Comparison of ENCODE assay signal across 11 cellular contexts in genomic region chr3:119500265-119500664, GRCh38. TPM values are rescaled to one million over a fixed set of nuclear protein-coding genes. Genes with fewer than 3 reads are reported as not detected.
DNase-seq lines count a peak whose midpoint lies in the region; ATAC-seq and TF ChIP-seq lines count a peak whose summit lies in the region.
"Had no signal": no experiment of that assay in that cellular context is flagged by ENCODE, and none has a peak within 500 bp of the region (broad histone marks: within the 10 kb centered on the region; RNA-seq: fewer than 3 reads in every experiment).

No MANE protein-coding gene starts in this region.

- TF ChIP-seq CTCF in SU-DHL-6 (IDR thresholded peaks at IDR 0.05; ENCODE audit: insufficient read depth, low read length, poor library complexity, severe bottlenecking) = no peak
- TF ChIP-seq CTCF in fibroblast of villous mesenchyme (IDR thresholded peaks at IDR 0.05; ENCODE audit: insufficient read depth, low read depth, low read length) = no peak

- peak overlapping the region; percentile 65 for H3K27ac ChIP-seq in SU-DHL-6 (ENCODE audit: low read depth, low read length)
- H3K27ac ChIP-seq: vagina had no signal

- H3K4me1 Mint-ChIP-seq in activated naive CD4-positive, alpha-beta T cell treated with anti-CD3 and anti-CD28 coated beads for 36 hours (ENCODE audit: low read depth) = peaks cover 33% of the 10 kb centered on the region
- H3K4me1 Mint-ChIP-seq in stimulated activated memory B cell treated with anti-CD40 and anti-IgM and Interleukin-4, amounts not matched to agents 10 μg/mL and 1 μg/mL and 100 μg/mL, for 72 hours = peaks cover 31% of the 10 kb centered on the region

- H3F3A ChIP-seq in SU-DHL-6 (ENCODE audit: insufficient read depth) = peaks cover 28% of the 10 kb centered on the region; the same call in 1 of the 2 replicates

- H3K4me2 ChIP-seq in SU-DHL-6 (ENCODE audit: low read depth, low read length, poor library complexity, severe bottlenecking) = peak overlapping the region; percentile 98

- H3K9ac ChIP-seq in SU-DHL-6 (ENCODE audit: low read length) = peak overlapping the region; percentile 94

- H2AFZ ChIP-seq in SU-DHL-6 (ENCODE audit: low read depth, low read length, severe bottlenecking) = no peak overlapping the region

- CTCF ChIA-PET in activated naive CD4-positive, alpha-beta T cell treated with anti-CD3 and anti-CD28 coated beads for 36 hours (lab: Charles Lee) = interaction anchor here (0.6 kb wide), 1 partner anchor 598 kb away, joined by 5 read pairs; no protein-coding TSS in a partner anchor

- ATAC-seq in stimulated activated memory B cell treated with anti-CD40 and anti-IgM and Interleukin-4, amounts not matched to agents 10 μg/mL and 1 μg/mL and 100 μg/mL, for 72 hours = no peak
- ATAC-seq in HG03045 (IDR thresholded peaks at IDR 0.05; ENCODE audit: unreplicated experiment) (no peak), GM18502 (IDR thresholded peaks at IDR 0.05; ENCODE audit: poor library complexity, unreplicated experiment) (no peak)

- no peaks in the 10 kb centered on the region for H3K27me3 ChIP-seq in SU-DHL-6 (ENCODE audit: low read length)
- H3K27me3 ChIP-seq: vagina had no signal

- H4K20me1 ChIP-seq in SU-DHL-6 (ENCODE audit: low read depth, low read length) = no peaks in the 10 kb centered on the region

- no peaks in the 10 kb centered on the region for H3K9me2 ChIP-seq in SU-DHL-6 (replicated peaks; ENCODE audit: insufficient read depth, low read length)

- no peaks in the 10 kb centered on the region for H3K9me3 Mint-ChIP-seq in activated naive CD4-positive, alpha-beta T cell treated with anti-CD3 and anti-CD28 coated beads for 36 hours
- no peaks in the 10 kb centered on the region for H3K9me3 Mint-ChIP-seq in stimulated activated memory B cell treated with anti-CD40 and anti-IgM and Interleukin-4, amounts not matched to agents 10 μg/mL and 1 μg/mL and 100 μg/mL, for 72 hours

- no peak overlapping the region for H3K27ac Mint-ChIP-seq in activated naive CD4-positive, alpha-beta T cell treated with anti-CD3 and anti-CD28 coated beads for 36 hours
- no peak overlapping the region for H3K27ac Mint-ChIP-seq in stimulated activated memory B cell treated with anti-CD40 and anti-IgM and Interleukin-4, amounts not matched to agents 10 μg/mL and 1 μg/mL and 100 μg/mL, for 72 hours

- no peaks in the 10 kb centered on the region for H3K9me3 ChIP-seq in SU-DHL-6 (ENCODE audit: insufficient read depth, low read length)
- H3K9me3 ChIP-seq: vagina had no signal

- H3K79me2 ChIP-seq in SU-DHL-6 (ENCODE audit: insufficient read depth, low read length) = peaks cover 37% of the 10 kb centered on the region

- H3K27me3 Mint-ChIP-seq in activated naive CD4-positive, alpha-beta T cell treated with anti-CD3 and anti-CD28 coated beads for 36 hours (ENCODE audit: low read depth) = no peaks in the 10 kb centered on the region
- H3K27me3 Mint-ChIP-seq in stimulated activated memory B cell treated with anti-CD40 and anti-IgM and Interleukin-4, amounts not matched to agents 10 μg/mL and 1 μg/mL and 100 μg/mL, for 72 hours = no peaks in the 10 kb centered on the region

- intact Hi-C loops in activated naive CD4-positive, alpha-beta T cell treated with anti-CD3 and anti-CD28 coated beads for 36 hours (cut with micrococcal nuclease) = no loop called here

- H3K4me3 Mint-ChIP-seq in activated naive CD4-positive, alpha-beta T cell treated with anti-CD3 and anti-CD28 coated beads for 36 hours = peak overlapping the region; percentile 49
- peak overlapping the region; percentile 38 for H3K4me3 Mint-ChIP-seq in stimulated activated memory B cell treated with anti-CD40 and anti-IgM and Interleukin-4, amounts not matched to agents 10 μg/mL and 1 μg/mL and 100 μg/mL, for 72 hours

- peaks cover 24% of the 10 kb centered on the region for H3K36me3 Mint-ChIP-seq in activated naive CD4-positive, alpha-beta T cell treated with anti-CD3 and anti-CD28 coated beads for 36 hours (ENCODE audit: low read depth)
- H3K36me3 Mint-ChIP-seq in stimulated activated memory B cell treated with anti-CD40 and anti-IgM and Interleukin-4, amounts not matched to agents 10 μg/mL and 1 μg/mL and 100 μg/mL, for 72 hours = peaks cover 19% of the 10 kb centered on the region

- peaks cover 12% of the 10 kb centered on the region for H3K36me3 ChIP-seq in SU-DHL-6 (ENCODE audit: low read length)

- DNase-seq in activated naive CD4-positive, alpha-beta T cell treated with anti-CD3 and anti-CD28 coated beads for 36 hours = no peak
- DNase-seq in activated naive CD4-positive, alpha-beta T cell (lab: John Stamatoyannopoulos, UW) = no peak
- DNase-seq in fibroblast of villous mesenchyme (ENCODE audit: low read depth) (no peak), H4 (ENCODE audit: low spot score) (no peak)
- DNase-seq: activated naive CD4-positive, alpha-beta T cell treated with Interleukin-2 at 50 U/mL for 16 hours; stimulated activated CD4-positive, alpha-beta T cell treated with anti-CD3 and anti-CD28 coated beads, Interleukin-4, amount 100 ng/mL, for 1 hour had no signal

- H3K4me3 ChIP-seq in SU-DHL-6 (ENCODE audit: insufficient read depth, low read length, poor library complexity, severe bottlenecking) (peak overlapping the region; percentile 96), fibroblast of villous mesenchyme (ENCODE audit: low read depth, low read length) (peak overlapping the region; percentile 98)

RNA-seq across cellular contexts. Expression of gene TIMMDC1, which starts 1.9 kb away (rescaled TPM):
- 10 to 100 TPM; 75.6 to 83.8 TPM for total RNA-seq in activated naive CD4-positive, alpha-beta T cell treated with anti-CD3 and anti-CD28 coated beads for 36 hours
- 44.8 and 58.7 TPM in 2 replicates for total RNA-seq in fibroblast of villous mesenchyme
- total RNA-seq in H4 (2014; rRNA removed; shearing (Covaris generic)) = 112 and 128 TPM in 2 replicates

RNA-seq across cellular contexts. Expression of gene POGLUT1, which starts 31.5 kb away (rescaled TPM):
- total RNA-seq in activated naive CD4-positive, alpha-beta T cell treated with anti-CD3 and anti-CD28 coated beads for 36 hours = 1 to 10 TPM; 7.6 to 8.0 TPM
- total RNA-seq in fibroblast of villous mesenchyme = 14.2 and 29.8 TPM in 2 replicates
- 26.6 and 30.8 TPM in 2 replicates for total RNA-seq in H4 (2014; rRNA removed; shearing (Covaris generic))

RNA-seq across cellular contexts. Expression of gene TMEM39A, which starts 36.9 kb away (rescaled TPM):
- total RNA-seq in activated naive CD4-positive, alpha-beta T cell treated with anti-CD3 and anti-CD28 coated beads for 36 hours = 10 to 100 TPM; 21.4 to 26.9 TPM
- total RNA-seq in fibroblast of villous mesenchyme = 72.2 and 88.5 TPM in 2 replicates
- total RNA-seq in H4 (2014; rRNA removed; shearing (Covaris generic)) = 45.2 and 59.5 TPM in 2 replicates

RNA-seq across cellular contexts. Expression of gene CD80, which starts 59.1 kb away (rescaled TPM):
- under 1 TPM; 0.14 to 0.40 TPM for total RNA-seq in activated naive CD4-positive, alpha-beta T cell treated with anti-CD3 and anti-CD28 coated beads for 36 hours
- not detected in 2 replicates for total RNA-seq in fibroblast of villous mesenchyme
- not detected in 2 replicates for total RNA-seq in H4 (2014; rRNA removed; shearing (Covaris generic))
- total RNA-seq: vagina had no signal
